Comparison of ENCODE assay signal across 12 cellular contexts in the genomic region with DNA sequence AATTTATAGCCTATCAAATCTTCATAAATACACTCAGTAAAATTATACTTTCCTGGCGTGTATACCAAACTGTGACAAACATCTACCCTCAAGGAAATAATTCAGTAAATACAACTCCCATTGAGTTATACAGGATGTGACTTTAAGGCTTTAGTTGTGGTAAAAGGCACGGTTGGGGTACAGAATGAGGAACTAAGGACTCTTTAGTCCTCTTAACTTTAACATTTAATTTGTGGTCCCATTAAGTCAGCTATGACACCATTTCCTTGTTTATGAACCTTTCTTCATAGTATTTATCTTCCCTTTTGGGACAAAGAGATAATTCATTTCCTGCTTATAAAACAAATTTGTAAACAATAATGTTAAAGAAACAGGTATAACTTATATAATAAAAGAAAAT. TPM values are rescaled to one million over a fixed set of nuclear protein-coding genes. Genes with fewer than 3 reads are reported as not detected.
DNase-seq lines count a peak whose midpoint lies in the region; ATAC-seq and TF ChIP-seq lines count a peak whose summit lies in the region.
"Had no signal": no experiment of that assay in that cellular context is flagged by ENCODE, and none has a peak within 500 bp of the region (broad histone marks: within the 10 kb centered on the region; RNA-seq: fewer than 3 reads in every experiment).

No MANE protein-coding gene starts in this region.

- intact Hi-C loops in heart left ventricle (cut with DNase I) = no loop called here
- intact Hi-C loops in Right ventricle myocardium inferior (cut with DNase I) = no loop called here

- H3K79me2 ChIP-seq in Loucy (ENCODE audit: insufficient read depth, low read length) = no peaks in the 10 kb centered on the region

- no peak overlapping the region for H3K9ac ChIP-seq in Loucy (ENCODE audit: low read depth, low read length, poor library complexity, severe bottlenecking)

- no peak for TF ChIP-seq CTCF in Loucy (conservative IDR thresholded peaks at IDR 0.05; ENCODE audit: low read length)
- no peak for TF ChIP-seq CTCF in heart left ventricle (IDR thresholded peaks at IDR 0.05)

- no peaks in the 10 kb centered on the region for H3K36me3 ChIP-seq in Loucy (ENCODE audit: insufficient read depth, low read length)
- H3K36me3 ChIP-seq in heart left ventricle = peaks cover 0 to 26% (median 12%) of the 10 kb centered on the region in 9 donors

- peak overlapping the region; percentile 6 for H3K4me2 ChIP-seq in Loucy (ENCODE audit: low read depth, low read length, poor library complexity, severe bottlenecking)

- ATAC-seq in GM18508 (IDR thresholded peaks at IDR 0.05; ENCODE audit: insufficient read depth, unreplicated experiment) (peak; percentile 48), HG02588 (IDR thresholded peaks at IDR 0.05; ENCODE audit: unreplicated experiment) (peak; percentile 54), heart left ventricle (no peak), Right ventricle myocardium inferior (no peak)
- ATAC-seq: K562 had no signal

- no peaks in the 10 kb centered on the region for H4K20me1 ChIP-seq in Loucy (ENCODE audit: insufficient read depth, low read length, poor library complexity, severe bottlenecking)

- no peak overlapping the region for H3K27ac ChIP-seq in heart left ventricle

- H3K9me2 ChIP-seq in Loucy (replicated peaks; ENCODE audit: low read depth, low read length) = no peaks in the 10 kb centered on the region

- TF ChIP-seq POLR2A in heart left ventricle (IDR thresholded peaks at IDR 0.05) = no peak

- DNase-seq in central memory CD4-positive, alpha-beta T cell = peak; percentile 28
- DNase-seq in heart left ventricle (no peak), 8988T (no peak), dermis blood vessel endothelial cell (no peak), Right ventricle myocardium inferior (ENCODE audit: missing footprints) (no peak)
- DNase-seq: amniotic stem cell, DMS79 treated with DMSO at 0.1 percent for 48 hours, NCI-H446 treated with DMSO at 0.1 percent for 48 hours had no signal

- H3K9me3 ChIP-seq in Loucy (ENCODE audit: insufficient read depth, low read depth, low read length) (no peaks in the 10 kb centered on the region), heart left ventricle (no peaks in the 10 kb centered on the region)

- 80 to 88% (median 87%) methylated on average over 2 of the region's 2 CpGs for WGBS in heart left ventricle, 4 donors

- no peak overlapping the region for H2AFZ ChIP-seq in Loucy (ENCODE audit: low read length)

- peaks cover 11% of the 10 kb centered on the region for H3K4me1 ChIP-seq in Loucy (ENCODE audit: insufficient read depth, low read length, poor library complexity, severe bottlenecking)
- no peaks in the 10 kb centered on the region for H3K4me1 ChIP-seq in heart left ventricle

- H3K4me3 ChIP-seq in Loucy (ENCODE audit: low read length, poor library complexity, severe bottlenecking) = no peak overlapping the region
- no peak overlapping the region for H3K4me3 ChIP-seq in heart left ventricle
- H3K4me3 ChIP-seq: K562 had no signal

- H3K27me3 ChIP-seq in Loucy (ENCODE audit: insufficient read depth, low read length, poor library complexity, severe bottlenecking) (no peaks in the 10 kb centered on the region), heart left ventricle (no peaks in the 10 kb centered on the region)

- H3F3A ChIP-seq in Loucy (ENCODE audit: low read depth) = no peaks in the 10 kb centered on the region

RNA-seq across cellular contexts. Expression of gene IFT80, which starts 30.2 kb away (rescaled TPM):
- total RNA-seq in heart left ventricle = 10 to 100 TPM in 6 of 9 donors, 1 to 10 TPM in 3; 6.8 to 18.6 (median 10.6) TPM
- polyA plus RNA-seq in heart left ventricle = 1 to 10 TPM; 6.2 to 6.4 TPM
- 28.6 and 31.4 TPM in 2 replicates for total RNA-seq in dermis blood vessel endothelial cell
- 8.9 TPM for total RNA-seq in Right ventricle myocardium inferior

RNA-seq across cellular contexts. Expression of gene SMC4, which starts 30.6 kb away (rescaled TPM):
- 10 to 100 TPM; 15.1 to 27.3 (median 18.4) TPM for total RNA-seq in heart left ventricle
- polyA plus RNA-seq in heart left ventricle = 10 to 100 TPM; 14.0 to 18.7 TPM
- 46.8 and 131 TPM in 2 replicates for total RNA-seq in dermis blood vessel endothelial cell
- total RNA-seq in Right ventricle myocardium inferior = 20.1 TPM

Comparison
In these comparisons a context has a peak if more than half of its experiments do, and no peak if none do; other contexts are left out.
1. ATAC-seq: peak in GM18508 (single experiment) and HG02588 (single experiment); none in heart left ventricle (0 of 4) and Right ventricle myocardium inferior (single experiment).